ENCODE assay signal across 8 cellular contexts in the genomic region with DNA sequence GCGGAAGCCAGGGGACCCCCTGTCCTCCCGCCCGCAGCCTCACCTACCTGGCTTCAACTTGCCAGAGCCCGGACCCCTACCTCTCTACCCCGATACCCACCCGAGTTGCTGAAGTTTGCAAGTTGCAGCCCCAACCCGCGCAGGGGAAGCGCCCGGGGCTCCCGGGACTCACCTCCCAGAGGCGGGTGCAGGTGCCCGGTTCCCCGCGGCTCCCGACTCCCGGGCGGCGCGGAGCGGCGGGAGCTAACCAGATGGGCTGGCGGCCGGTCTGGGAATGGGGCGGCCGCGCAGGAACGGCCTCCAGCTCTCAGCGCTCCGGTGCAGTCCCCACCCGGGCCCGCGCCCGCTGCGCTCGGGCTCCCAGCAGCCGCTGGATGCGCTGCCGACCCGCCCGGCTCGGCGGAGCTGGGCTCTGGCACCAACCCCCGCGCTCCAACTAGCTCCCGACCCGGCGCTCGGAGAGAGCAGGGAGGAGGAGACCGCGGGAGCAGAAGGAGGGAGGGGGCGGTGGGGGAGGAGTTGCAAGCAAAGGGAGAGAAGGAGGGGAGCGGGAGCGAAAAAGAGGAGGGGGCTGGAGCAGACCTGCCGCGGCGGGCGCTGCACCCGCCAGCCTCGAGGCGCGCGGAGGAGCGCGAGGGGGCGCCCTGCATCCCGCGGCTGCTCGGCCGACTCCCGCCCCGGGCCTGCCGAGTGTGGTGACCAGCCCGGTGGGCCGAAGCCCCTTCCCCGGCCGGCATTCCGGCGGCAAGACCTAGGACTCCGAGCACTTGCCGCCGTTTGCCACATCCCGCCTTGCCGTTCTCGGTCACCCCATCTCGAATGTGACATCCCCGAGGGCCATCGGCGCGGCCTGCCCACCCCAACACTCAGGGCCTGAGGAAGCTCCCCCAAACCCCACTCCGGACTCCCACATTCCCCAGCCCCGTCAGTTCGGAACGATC. TPM values are rescaled to one million over a fixed set of nuclear protein-coding genes. Genes with fewer than 3 reads are reported as not detected.
DNase-seq lines count a peak whose midpoint lies in the region; ATAC-seq and TF ChIP-seq lines count a peak whose summit lies in the region.

A gene with protein sequence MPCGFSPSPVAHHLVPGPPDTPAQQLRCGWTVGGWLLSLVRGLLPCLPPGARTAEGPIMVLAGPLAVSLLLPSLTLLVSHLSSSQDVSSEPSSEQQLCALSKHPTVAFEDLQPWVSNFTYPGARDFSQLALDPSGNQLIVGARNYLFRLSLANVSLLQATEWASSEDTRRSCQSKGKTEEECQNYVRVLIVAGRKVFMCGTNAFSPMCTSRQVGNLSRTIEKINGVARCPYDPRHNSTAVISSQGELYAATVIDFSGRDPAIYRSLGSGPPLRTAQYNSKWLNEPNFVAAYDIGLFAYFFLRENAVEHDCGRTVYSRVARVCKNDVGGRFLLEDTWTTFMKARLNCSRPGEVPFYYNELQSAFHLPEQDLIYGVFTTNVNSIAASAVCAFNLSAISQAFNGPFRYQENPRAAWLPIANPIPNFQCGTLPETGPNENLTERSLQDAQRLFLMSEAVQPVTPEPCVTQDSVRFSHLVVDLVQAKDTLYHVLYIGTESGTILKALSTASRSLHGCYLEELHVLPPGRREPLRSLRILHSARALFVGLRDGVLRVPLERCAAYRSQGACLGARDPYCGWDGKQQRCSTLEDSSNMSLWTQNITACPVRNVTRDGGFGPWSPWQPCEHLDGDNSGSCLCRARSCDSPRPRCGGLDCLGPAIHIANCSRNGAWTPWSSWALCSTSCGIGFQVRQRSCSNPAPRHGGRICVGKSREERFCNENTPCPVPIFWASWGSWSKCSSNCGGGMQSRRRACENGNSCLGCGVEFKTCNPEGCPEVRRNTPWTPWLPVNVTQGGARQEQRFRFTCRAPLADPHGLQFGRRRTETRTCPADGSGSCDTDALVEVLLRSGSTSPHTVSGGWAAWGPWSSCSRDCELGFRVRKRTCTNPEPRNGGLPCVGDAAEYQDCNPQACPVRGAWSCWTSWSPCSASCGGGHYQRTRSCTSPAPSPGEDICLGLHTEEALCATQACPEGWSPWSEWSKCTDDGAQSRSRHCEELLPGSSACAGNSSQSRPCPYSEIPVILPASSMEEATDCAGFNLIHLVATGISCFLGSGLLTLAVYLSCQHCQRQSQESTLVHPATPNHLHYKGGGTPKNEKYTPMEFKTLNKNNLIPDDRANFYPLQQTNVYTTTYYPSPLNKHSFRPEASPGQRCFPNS (minus strand): TSS at position 472 of the 941 bp plus-strand sequence. CDS start 66,500 bp downstream, outside the sequence.

- H3K4me3 ChIP-seq in CD4-positive, CD25-positive, alpha-beta regulatory T cell (ENCODE audit: low read depth, low read length) = peak within 1 kb of the TSS; percentile 68
- H3K4me3 ChIP-seq in HFF-Myc (replicated peaks; ENCODE audit: low read depth, low read length) (peak within 1 kb of the TSS; percentile 24), ectodermal cell (ENCODE audit: insufficient read depth, low read depth, low read length) (peak within 1 kb of the TSS; percentile 74), mesenchymal stem cell (ENCODE audit: insufficient read depth in 1 of 2, low read depth in 1 of 2, low read length in 2 of 2) (peak within 1 kb of the TSS; percentile 46 to 77), thoracic aorta (peak within 1 kb of the TSS; percentile 77)

- peaks cover 0 to 2% (median 0%) of the 10 kb centered on the region in 7 donors for H3K9me3 Mint-ChIP-seq in CD4-positive, CD25-positive, alpha-beta regulatory T cell
- H3K9me3 Mint-ChIP-seq in T-helper 2 cell treated with Interferon-gamma antibody and Interleukin-4, amounts not matched to agents 5 μg/mL and 100 μg/mL, for 36 hours = no peaks in the 10 kb centered on the region

- TF ChIP-seq CTCF in HFF-Myc (IDR thresholded peaks at IDR 0.05; ENCODE audit: low read depth, low read length, missing control alignments) (peak; percentile 11), thoracic aorta (IDR thresholded peaks at IDR 0.05) (peak; percentile 50)

- no peak within 1 kb of the TSS for H3K4ac ChIP-seq in mesenchymal stem cell (ENCODE audit: low read depth in 1 of 2, low read length in 2 of 2)

- peak within 1 kb of the TSS in 1 of 2 experiments; percentile 100 for H3K23ac ChIP-seq in mesenchymal stem cell (ENCODE audit: low read length in 2 of 2)

- WGBS in ectodermal cell, 2 experiments = 0% methylated on average over 94 of the region's 94 CpGs
- under 1% methylated on average over 66 of the region's 94 CpGs for WGBS in mesenchymal stem cell

- H3K36me3 ChIP-seq in CD4-positive, CD25-positive, alpha-beta regulatory T cell (ENCODE audit: control insufficient read depth, insufficient read depth, low read length) = no peaks in the 10 kb centered on the region
- H3K36me3 ChIP-seq in ectodermal cell (ENCODE audit: control insufficient read depth, insufficient read depth, low read length) = no peaks in the 10 kb centered on the region
- no peaks in the 10 kb centered on the region for H3K36me3 ChIP-seq in mesenchymal stem cell (ENCODE audit: control insufficient read depth in 1 of 2, insufficient read depth in 2 of 2, low read depth in 1 of 2, low read length in 2 of 2)
- H3K36me3 ChIP-seq in thoracic aorta = no peaks in the 10 kb centered on the region

- peak in 1 of 3 donors; percentile 12 for DNase-seq in CD4-positive, CD25-positive, alpha-beta regulatory T cell
- DNase-seq in HFF-Myc (ENCODE audit: extremely low read depth, low read depth) = no peak
- DNase-seq in T-helper 2 cell treated with Interferon-gamma antibody and Interleukin-4, amounts not matched to agents 5 μg/mL and 100 μg/mL, for 36 hours (ENCODE audit: low spot score) = peak; percentile 12
- peak; percentile 18 for DNase-seq in mesenchymal stem cell
- no peak for DNase-seq in thoracic aorta (ENCODE audit: low spot score)
- DNase-seq in SW480 (ENCODE audit: low spot score) = no peak

- H3K27ac ChIP-seq in CD4-positive, CD25-positive, alpha-beta regulatory T cell (ENCODE audit: insufficient read depth, low read length, poor library complexity, severe bottlenecking) = no peak within 1 kb of the TSS
- H3K27ac ChIP-seq in ectodermal cell (ENCODE audit: insufficient read depth, low read depth, low read length, poor library complexity, severe bottlenecking) (no peak within 1 kb of the TSS), mesenchymal stem cell (ENCODE audit: low read length, poor library complexity, severe bottlenecking) (no peak within 1 kb of the TSS), thoracic aorta (no peak within 1 kb of the TSS)

- H4K91ac ChIP-seq in mesenchymal stem cell (ENCODE audit: low read length) = no peak within 1 kb of the TSS

- no peaks in the 10 kb centered on the region for H3K79me1 ChIP-seq in mesenchymal stem cell (replicated peaks; ENCODE audit: low read length, poor library complexity, severe bottlenecking)

- H4K8ac ChIP-seq in mesenchymal stem cell (ENCODE audit: low read length) = no peak within 1 kb of the TSS

- H3K4me1 Mint-ChIP-seq in CD4-positive, CD25-positive, alpha-beta regulatory T cell = peaks cover 6 to 21% (median 7%) of the 10 kb centered on the region in 4 donors
- peaks cover 6% of the 10 kb centered on the region for H3K4me1 Mint-ChIP-seq in T-helper 2 cell treated with Interferon-gamma antibody and Interleukin-4, amounts not matched to agents 5 μg/mL and 100 μg/mL, for 36 hours (ENCODE audit: low read depth)

- H3K18ac ChIP-seq in mesenchymal stem cell (ENCODE audit: low read depth in 1 of 2, low read length in 2 of 2) = peak within 1 kb of the TSS in 1 of 2 experiments; percentile 61

- H3K4me2 ChIP-seq in mesenchymal stem cell (ENCODE audit: low read length, poor library complexity, severe bottlenecking) = peak within 1 kb of the TSS; percentile 95

- H3K36me3 Mint-ChIP-seq in CD4-positive, CD25-positive, alpha-beta regulatory T cell = no peaks in the 10 kb centered on the region
- H3K36me3 Mint-ChIP-seq in T-helper 2 cell treated with Interferon-gamma antibody and Interleukin-4, amounts not matched to agents 5 μg/mL and 100 μg/mL, for 36 hours (ENCODE audit: low read depth) = peaks cover 2% of the 10 kb centered on the region

- H3K27ac Mint-ChIP-seq in CD4-positive, CD25-positive, alpha-beta regulatory T cell = no peak within 1 kb of the TSS
- H3K27ac Mint-ChIP-seq in T-helper 2 cell treated with Interferon-gamma antibody and Interleukin-4, amounts not matched to agents 5 μg/mL and 100 μg/mL, for 36 hours = no peak within 1 kb of the TSS

- H2AK5ac ChIP-seq in mesenchymal stem cell (ENCODE audit: low read length, severe bottlenecking) = no peak within 1 kb of the TSS

- H2BK120ac ChIP-seq in mesenchymal stem cell (ENCODE audit: low read depth, low read length) = no peak within 1 kb of the TSS

- H2AFZ ChIP-seq in mesenchymal stem cell (ENCODE audit: low read depth, low read length) = peak within 1 kb of the TSS; percentile 67

- peaks cover 22% of the 10 kb centered on the region for H3K4me1 ChIP-seq in CD4-positive, CD25-positive, alpha-beta regulatory T cell (ENCODE audit: control insufficient read depth, insufficient read depth, low read length, poor library complexity, severe bottlenecking)
- H3K4me1 ChIP-seq in ectodermal cell (ENCODE audit: control insufficient read depth, insufficient read depth, low read length) (peaks cover 12% of the 10 kb centered on the region), mesenchymal stem cell (ENCODE audit: control insufficient read depth, insufficient read depth, low read depth, low read length) (peaks cover 23% of the 10 kb centered on the region), thoracic aorta (ENCODE audit: control insufficient read depth in 1 of 2, low read depth in 2 of 2) (peaks cover 15 to 24% of the 10 kb centered on the region in 2 donors)

- no peak for ATAC-seq in CD4-positive, CD25-positive, alpha-beta regulatory T cell (ENCODE audit: low read depth in 2 of 2)
- ATAC-seq in thoracic aorta (ENCODE audit: insufficient number of reproducible peaks, low FRiP score, low read depth) (no peak), HG02798 (IDR thresholded peaks at IDR 0.05; ENCODE audit: poor library complexity, unreplicated experiment) (no peak)

- H3K27me3 ChIP-seq in CD4-positive, CD25-positive, alpha-beta regulatory T cell (ENCODE audit: control insufficient read depth, insufficient read depth, low read length) = peaks cover 55% of the 10 kb centered on the region
- H3K27me3 ChIP-seq in ectodermal cell (ENCODE audit: control insufficient read depth, insufficient read depth, low read length, poor library complexity, severe bottlenecking) = peaks cover 5% of the 10 kb centered on the region
- peaks cover 93 to 95% of the 10 kb centered on the region in 2 experiments for H3K27me3 ChIP-seq in mesenchymal stem cell (ENCODE audit: control insufficient read depth in 1 of 2, insufficient read depth in 1 of 2, low read length in 2 of 2)
- H3K27me3 ChIP-seq in thoracic aorta (replicated peaks; ENCODE audit: insufficient read depth) = no peaks in the 10 kb centered on the region

- H3K27me3 Mint-ChIP-seq in CD4-positive, CD25-positive, alpha-beta regulatory T cell = peaks cover 42% of the 10 kb centered on the region
- H3K27me3 Mint-ChIP-seq in T-helper 2 cell treated with Interferon-gamma antibody and Interleukin-4, amounts not matched to agents 5 μg/mL and 100 μg/mL, for 36 hours (ENCODE audit: low read depth) = peaks cover 65% of the 10 kb centered on the region

- peak within 1 kb of the TSS in 1 of 2 experiments; percentile 25 for H2BK12ac ChIP-seq in mesenchymal stem cell (ENCODE audit: low read length in 2 of 2)

- H3K9ac ChIP-seq in mesenchymal stem cell (ENCODE audit: low read length) = peak within 1 kb of the TSS; percentile 51

- peak within 1 kb of the TSS in 1 of 2 experiments; percentile 79 for H3K14ac ChIP-seq in mesenchymal stem cell (ENCODE audit: low read length in 2 of 2)

- no peak within 1 kb of the TSS for H2BK15ac ChIP-seq in mesenchymal stem cell (ENCODE audit: low read depth, poor library complexity, severe bottlenecking)

- peaks cover 0 to 2% of the 10 kb centered on the region in 2 experiments for H3K9me3 ChIP-seq in CD4-positive, CD25-positive, alpha-beta regulatory T cell (ENCODE audit: control insufficient read depth in 2 of 2, low read length in 2 of 2)
- H3K9me3 ChIP-seq in ectodermal cell (ENCODE audit: control insufficient read depth, low read length) = no peaks in the 10 kb centered on the region
- H3K9me3 ChIP-seq in mesenchymal stem cell (ENCODE audit: control insufficient read depth, low read length) = peaks cover 11% of the 10 kb centered on the region
- no peaks in the 10 kb centered on the region for H3K9me3 ChIP-seq in thoracic aorta

- H2BK5ac ChIP-seq in mesenchymal stem cell (ENCODE audit: low read depth, low read length, poor library complexity, severe bottlenecking) = no peak within 1 kb of the TSS

- peak within 1 kb of the TSS; percentile 76 to 94 (median 86) for H3K4me3 Mint-ChIP-seq in CD4-positive, CD25-positive, alpha-beta regulatory T cell
- H3K4me3 Mint-ChIP-seq in T-helper 2 cell treated with Interferon-gamma antibody and Interleukin-4, amounts not matched to agents 5 μg/mL and 100 μg/mL, for 36 hours = peak within 1 kb of the TSS; percentile 67

RNA-seq across cellular contexts. Expression of the gene that starts here (rescaled TPM):
- not detected for total RNA-seq in CD4-positive, CD25-positive, alpha-beta regulatory T cell
- polyA plus RNA-seq in CD4-positive, CD25-positive, alpha-beta regulatory T cell = under 1 TPM in 1 of 4 donors, not detected in 3; 0.50 TPM
- 37.4 TPM for polyA plus RNA-seq in ectodermal cell (2013, experiment 1 of 4)
- polyA plus RNA-seq in ectodermal cell (2013, experiment 2 of 4) = 29.4 TPM
- 42.5 TPM for polyA plus RNA-seq in ectodermal cell (2013, experiment 3 of 4)
- polyA plus RNA-seq in ectodermal cell (2013, experiment 4 of 4) = 43.0 TPM
- polyA plus RNA-seq in mesenchymal stem cell (2013, experiment 1 of 2) = 0.04 TPM
- 0.10 TPM for polyA plus RNA-seq in mesenchymal stem cell (2013, experiment 2 of 2)
- 1 to 10 TPM in 1 of 2 donors, under 1 TPM in 1; 0.14 to 3.2 TPM for total RNA-seq in thoracic aorta

Comparison
In these comparisons a context has a peak if more than half of its experiments do, and no peak if none do; other contexts are left out.
1. DNase-seq: peak in T-helper 2 cell treated with Interferon-gamma antibody and Interleukin-4, amounts not matched to agents 5 μg/mL and 100 μg/mL, for 36 hours (single experiment) and mesenchymal stem cell (single experiment); none in HFF-Myc (single experiment), thoracic aorta (single experiment) and SW480 (single experiment).
2. H3K4me3 ChIP-seq: peak in every context shown above with its lines; median percentile 77 in thoracic aorta; 74 in ectodermal cell; 68 in CD4-positive, CD25-positive, alpha-beta regulatory T cell; 62 in mesenchymal stem cell; 24 in HFF-Myc.